In genomic region chr6:106309024-106309423, GRCh38 we compare ENCODE assay signal across 11 cellular contexts.
"Had no signal": no experiment of that assay in that cellular context is flagged by ENCODE, and none has a peak within 500 bp of the region (broad histone marks: within the 10 kb centered on the region; RNA-seq: fewer than 3 reads in every experiment).

No MANE protein-coding gene starts in this region.

- H3K27me3 ChIP-seq: pancreas, tibial artery had no signal

- H3K9me3 ChIP-seq: pancreas, tibial artery had no signal

- H3K4me3 ChIP-seq: pancreas, tibial artery had no signal

- H3K36me3 ChIP-seq: pancreas, tibial artery had no signal

- FAIRE-seq: colon, keratinocyte, urothelium cell line had no signal

- H3K27ac ChIP-seq: pancreas had no signal

- DNase-seq: activated CD4-positive, alpha-beta T cell treated with anti-CD3 and anti-CD28 coated beads, Interleukin-2, amount 10 ng/mL, durations not matched to agents 7 days and 5 days; activated CD4-positive, CD25-positive, alpha-beta regulatory T cell; activated naive CD4-positive, alpha-beta T cell treated with anti-CD3 and anti-CD28 coated beads for 36 hours; activated T-cell treated with anti-CD3 and anti-CD28 coated beads for 4 hours; naive thymus-derived CD4-positive, alpha-beta T cell; pancreas; tibial artery had no signal

- ATAC-seq: naive thymus-derived CD4-positive, alpha-beta T cell; stimulated activated effector memory CD8-positive, alpha-beta T cell treated with anti-CD3 and anti-CD28 coated beads, Interleukin-12 subunit alpha, Interleukin-12 subunit beta, amount 100 ng/mL, for 72 hours had no signal
